Comparison of ENCODE assay signal across 19 cellular contexts in the genomic region with DNA sequence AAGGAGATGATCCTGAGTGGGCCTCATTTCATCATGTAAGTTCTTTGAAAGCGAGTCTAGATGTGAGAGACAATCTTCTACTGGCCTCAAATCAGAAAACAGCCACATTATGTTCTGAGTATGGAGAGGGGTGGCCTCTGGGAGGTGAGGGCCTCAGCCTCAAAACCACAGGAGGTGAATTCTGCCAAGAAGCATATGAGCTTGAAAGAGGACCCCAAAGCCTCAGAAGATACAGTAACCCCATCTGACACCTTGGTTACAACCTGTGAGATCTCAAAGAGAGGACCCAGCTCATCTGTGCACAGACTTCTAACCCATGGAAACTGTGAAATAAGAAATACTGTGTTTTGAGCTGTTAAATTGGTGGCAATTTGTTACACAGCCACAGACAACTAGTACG.
"Had no signal": no experiment of that assay in that cellular context is flagged by ENCODE, and none has a peak within 500 bp of the region (broad histone marks: within the 10 kb centered on the region; RNA-seq: fewer than 3 reads in every experiment).

No MANE protein-coding gene starts in this region.

- H3K9me3 ChIP-seq: esophagus muscularis mucosa, gastroesophageal sphincter, heart left ventricle, ovary, psoas muscle, stomach, vagina had no signal

- H3K4me1 ChIP-seq: esophagus muscularis mucosa, gastroesophageal sphincter, heart left ventricle, psoas muscle, stomach, vagina had no signal

- H3K27ac ChIP-seq: esophagus muscularis mucosa, gastroesophageal sphincter, heart left ventricle, ovary, psoas muscle, stomach, vagina had no signal

- DNase-seq: activated CD8-positive, alpha-beta memory T cell treated with anti-CD3 and anti-CD28 coated beads, Interleukin-2, amount 10 ng/mL, durations not matched to agents 7 days and 5 days; activated naive CD4-positive, alpha-beta T cell treated with anti-CD3 and anti-CD28 coated beads for 36 hours; effector CD8-positive, alpha-beta T cell; heart left ventricle; left ventricle myocardium superior; ovary; psoas muscle; right cardiac atrium; stomach; T-helper 9 cell; trophoblast cell had no signal

- H3K27me3 Mint-ChIP-seq: activated CD8-positive, alpha-beta memory T cell treated with anti-CD3 and anti-CD28 coated beads, Interleukin-2, amount 10 ng/mL, durations not matched to agents 7 days and 5 days; dendritic cell treated with granulocyte-macrophage colony-stimulating factor and Interleukin-4, amounts not matched to agents 40 ng/mL and 50 ng/mL, for 4 days; memory B cell had no signal

- H3K9me3 Mint-ChIP-seq: activated naive CD4-positive, alpha-beta T cell treated with anti-CD3 and anti-CD28 coated beads for 36 hours; dendritic cell treated with granulocyte-macrophage colony-stimulating factor and Interleukin-4, amounts not matched to agents 40 ng/mL and 50 ng/mL, for 4 days; memory B cell had no signal

- ATAC-seq: activated CD4-positive, CD25-positive, alpha-beta regulatory T cell treated with anti-CD3 and anti-CD28 coated beads, Interleukin-2, amount 50 U/mL, for 24 hours; activated CD8-positive, alpha-beta memory T cell treated with anti-CD3 and anti-CD28 coated beads, Interleukin-2, amount 10 ng/mL, durations not matched to agents 7 days and 5 days; gastroesophageal sphincter; heart left ventricle; left ventricle myocardium superior; psoas muscle; right cardiac atrium had no signal

- H3K36me3 ChIP-seq: esophagus muscularis mucosa, gastroesophageal sphincter, heart left ventricle, ovary, stomach, vagina had no signal

- H3K4me3 ChIP-seq: esophagus muscularis mucosa, gastroesophageal sphincter, heart left ventricle, ovary, psoas muscle, stomach, vagina had no signal

- H3K27ac Mint-ChIP-seq: activated CD8-positive, alpha-beta memory T cell treated with anti-CD3 and anti-CD28 coated beads, Interleukin-2, amount 10 ng/mL, durations not matched to agents 7 days and 5 days; activated naive CD4-positive, alpha-beta T cell treated with anti-CD3 and anti-CD28 coated beads for 36 hours; dendritic cell treated with granulocyte-macrophage colony-stimulating factor and Interleukin-4, amounts not matched to agents 40 ng/mL and 50 ng/mL, for 4 days; memory B cell had no signal

- FAIRE-seq: bronchial epithelial cell, endothelial cell of umbilical vein had no signal

- H3K4me3 Mint-ChIP-seq: activated CD8-positive, alpha-beta memory T cell treated with anti-CD3 and anti-CD28 coated beads, Interleukin-2, amount 10 ng/mL, durations not matched to agents 7 days and 5 days; activated naive CD4-positive, alpha-beta T cell treated with anti-CD3 and anti-CD28 coated beads for 36 hours; dendritic cell treated with granulocyte-macrophage colony-stimulating factor and Interleukin-4, amounts not matched to agents 40 ng/mL and 50 ng/mL, for 4 days; memory B cell had no signal

- H3K27me3 ChIP-seq: esophagus muscularis mucosa, gastroesophageal sphincter, heart left ventricle, ovary, stomach, vagina had no signal
